Comparison of ENCODE assay signal across 1 cellular context in genomic region chr2:138059487-138059886, GRCh38.
TF ChIP-seq lines count a peak whose summit lies in the region.

No MANE protein-coding gene starts in this region.

TF ChIP-seq in K562, 482 proteins besides CTCF, POLR2A, EP300 and RAD21 (continued from another document):
- no peak for TF ChIP-seq MXD1 (CRISPR knock-in tag; IDR thresholded peaks at IDR 0.05; ENCODE audit: borderline replicate concordance, poor library complexity, severe bottlenecking)
- TF ChIP-seq ZNF696 (CRISPR knock-in tag; conservative IDR thresholded peaks at IDR 0.05), result no peak
- peak in 1 of 2 experiments; percentile 70; a peak in 2 of 4 replicates for TF ChIP-seq RCOR1 (IDR thresholded peaks at IDR 0.05; ENCODE audit: borderline replicate concordance in 1 of 2, low read depth in 2 of 2, low read length in 2 of 2)
- no peak for TF ChIP-seq POLR2G (IDR thresholded peaks at IDR 0.05; ENCODE audit: low read depth, low read length)
- TF ChIP-seq PKNOX1 (IDR thresholded peaks at IDR 0.05), result no peak
- no peak for TF ChIP-seq ZNF197 (CRISPR knock-in tag; IDR thresholded peaks at IDR 0.05; ENCODE audit: low read depth)
- TF ChIP-seq ZNF263 (CRISPR knock-in tag; IDR thresholded peaks at IDR 0.05; ENCODE audit: borderline replicate concordance), result no peak
- peak; percentile 92 for TF ChIP-seq C11orf30 (IDR thresholded peaks at IDR 0.05; ENCODE audit: low read depth)
- TF ChIP-seq STAT5B (CRISPR knock-in tag; IDR thresholded peaks at IDR 0.05), result no peak
- TF ChIP-seq HSF4 (CRISPR knock-in tag; IDR thresholded peaks at IDR 0.05; ENCODE audit: borderline replicate concordance), result no peak
- TF ChIP-seq RFX1 (IDR thresholded peaks at IDR 0.05), result peak; percentile 46
- TF ChIP-seq TARDBP (IDR thresholded peaks at IDR 0.05), result no peak
- no peak for TF ChIP-seq TCF15 (CRISPR knock-in tag; IDR thresholded peaks at IDR 0.05)
- TF ChIP-seq FOXJ2 (tag; IDR thresholded peaks at IDR 0.05), result 0 out of 2 replicates have a peak, but pooled peaks have one; percentile 44
